In genomic region chr7:130912910-130913720, GRCh38 we compare ENCODE assay signal across 8 cellular contexts.
A peak's percentile ranks its signal among the peaks of the same experiment; 100 is the strongest.
DNase-seq lines count a peak whose midpoint lies in the region; ATAC-seq, FAIRE-seq and TF ChIP-seq lines count a peak whose summit lies in the region.

No MANE protein-coding gene starts in this region.

- H3K79me2 ChIP-seq in keratinocyte (ENCODE audit: control insufficient read depth, insufficient read depth, low read length) = peaks cover 63% of the 10 kb centered on the region

- H3K4me1 ChIP-seq in keratinocyte (ENCODE audit: control insufficient read depth, extremely low read depth, insufficient read depth, low read length) = peaks cover 63% of the 10 kb centered on the region

- ATAC-seq in GM21367 (IDR thresholded peaks at IDR 0.05; ENCODE audit: unreplicated experiment) = peak; percentile 82
- peak; percentile 86 for ATAC-seq in T-helper 17 cell

- FAIRE-seq in keratinocyte (lab: Jason Lieb, UNC) = peak; percentile 67

- H3K9ac ChIP-seq in keratinocyte (ENCODE audit: control insufficient read depth, extremely low read depth, insufficient read depth, low read length) = peak overlapping the region; percentile 98

- H3K4me3 ChIP-seq in keratinocyte (ENCODE audit: control insufficient read depth in 2 of 3, extremely low read depth in 1 of 3, insufficient read depth in 2 of 3, low read depth in 1 of 3, low read length in 3 of 3) (peak overlapping the region; percentile 57 to 100 (median 99)), H7 (ENCODE audit: insufficient read depth, low read depth, low read length) (no peak overlapping the region)

- peak overlapping the region; percentile 100 for H3K27ac ChIP-seq in keratinocyte (ENCODE audit: control insufficient read depth, insufficient read depth, low read length)

- TF ChIP-seq CTCF in keratinocyte (optimal IDR thresholded peaks at IDR 0.05 in 1 of 3, IDR thresholded peaks at IDR 0.05 in 1 of 3, conservative IDR thresholded peaks at IDR 0.05 in 1 of 3; ENCODE audit: extremely low read depth in 1 of 3, insufficient read depth in 2 of 3, low read length in 3 of 3) = no peak

- DNase-seq in COLO668 (lab: John Stamatoyannopoulos, UW; ENCODE audit: unreplicated experiment) = peak; percentile 46
- DNase-seq in HS-27A (ENCODE audit: low read depth) = peak; percentile 92
- DNase-seq in T-helper 17 cell = peak; percentile 69 to 83 (median 73)
- DNase-seq in amniotic stem cell (lab: John Stamatoyannopoulos, UW) = peak; percentile 96
- peak; percentile 92 for DNase-seq in keratinocyte (ENCODE audit: low read depth, low spot score)
- DNase-seq in stimulated activated CD4-positive, alpha-beta T cell treated with anti-CD3 and anti-CD28 coated beads, Interleukin-1b, Interleukin-23, amount 100 ng/mL, for 48 hours = peak; percentile 93
- no peak for DNase-seq in H7

- peaks cover 12% of the 10 kb centered on the region for H3K36me3 Mint-ChIP-seq in T-helper 17 cell (ENCODE audit: low read depth)

- H4K20me1 ChIP-seq in keratinocyte (ENCODE audit: control insufficient read depth, extremely low read depth, insufficient read depth, low read length) = peaks cover 5% of the 10 kb centered on the region

- no peak overlapping the region for H2AFZ ChIP-seq in keratinocyte (ENCODE audit: control insufficient read depth, low read length)

- H3K27me3 ChIP-seq in keratinocyte (ENCODE audit: control insufficient read depth, extremely low read depth, insufficient read depth, low read length) = no peaks in the 10 kb centered on the region
- no peaks in the 10 kb centered on the region for H3K27me3 ChIP-seq in H7 (ENCODE audit: control insufficient read depth, insufficient read depth, low read length)

- peak overlapping the region; percentile 86 for H3K4me3 Mint-ChIP-seq in T-helper 17 cell

- no peaks in the 10 kb centered on the region for H3K27me3 Mint-ChIP-seq in T-helper 17 cell

- dilution Hi-C loops in keratinocyte (cut with MboI; ENCODE audit: extremely low pct_ligation_motif_present, low sequenced_read_pairs) = no loop called here

- H3K36me3 ChIP-seq in keratinocyte (ENCODE audit: control insufficient read depth in 2 of 2, extremely low read depth in 1 of 2, insufficient read depth in 2 of 2, low read length in 2 of 2) (peaks cover 14 to 28% of the 10 kb centered on the region in 2 experiments), H7 (replicated peaks; ENCODE audit: control insufficient read depth, insufficient read depth, low read length) (no peaks in the 10 kb centered on the region)

- peak overlapping the region; percentile 94 for H3K27ac Mint-ChIP-seq in T-helper 17 cell

- H3K4me1 Mint-ChIP-seq in T-helper 17 cell = peaks cover 88% of the 10 kb centered on the region

- H3K9me1 ChIP-seq in keratinocyte (ENCODE audit: control insufficient read depth, extremely low read depth, insufficient read depth, low read length) = no peaks in the 10 kb centered on the region

- H3K9me3 ChIP-seq in T-helper 17 cell (ENCODE audit: control insufficient read depth, low read length, poor library complexity, severe bottlenecking) (no peaks in the 10 kb centered on the region), keratinocyte (ENCODE audit: control insufficient read depth, low read depth, low read length) (no peaks in the 10 kb centered on the region)

- H3K4me2 ChIP-seq in keratinocyte (ENCODE audit: control insufficient read depth, extremely low read depth, insufficient read depth, low read depth, low read length) = peak overlapping the region; percentile 75
